In genomic region chr9:93315118-93315517, GRCh38 we compare ENCODE assay signal across 18 cellular contexts.
"Had no signal": no experiment of that assay in that cellular context is flagged by ENCODE, and none has a peak within 500 bp of the region (broad histone marks: within the 10 kb centered on the region; RNA-seq: fewer than 3 reads in every experiment).

No MANE protein-coding gene starts in this region.

- H3K27ac Mint-ChIP-seq: stimulated activated naive B cell treated with anti-CD40 and anti-IgM and Interleukin-4, amounts not matched to agents 10 μg/mL and 1 μg/mL and 100 μg/mL, for 72 hours; stimulated activated naive CD8-positive, alpha-beta T cell treated with anti-CD3 and anti-CD28 coated beads, Interleukin-15, amount 100 ng/mL, for 72 hours had no signal

- ATAC-seq: left colon; left ventricle myocardium superior; psoas muscle; right lobe of liver; stimulated activated naive B cell treated with anti-CD40 and anti-IgM and Interleukin-4, amounts not matched to agents 10 μg/mL and 1 μg/mL and 100 μg/mL, for 72 hours; stimulated activated naive CD8-positive, alpha-beta T cell treated with anti-CD3 and anti-CD28 coated beads, Interleukin-15, amount 100 ng/mL, for 72 hours had no signal

- H3K4me1 Mint-ChIP-seq: stimulated activated naive B cell treated with anti-CD40 and anti-IgM and Interleukin-4, amounts not matched to agents 10 μg/mL and 1 μg/mL and 100 μg/mL, for 72 hours had no signal

- H3K4me3 ChIP-seq: hepatocyte, lung, psoas muscle, right lobe of liver, testis, tibial nerve had no signal

- H3K27ac ChIP-seq: hepatocyte, neutrophil, psoas muscle, right lobe of liver, testis, tibial nerve had no signal

- H3K9me3 Mint-ChIP-seq: stimulated activated naive B cell treated with anti-CD40 and anti-IgM and Interleukin-4, amounts not matched to agents 10 μg/mL and 1 μg/mL and 100 μg/mL, for 72 hours; stimulated activated naive CD8-positive, alpha-beta T cell treated with anti-CD3 and anti-CD28 coated beads, Interleukin-15, amount 100 ng/mL, for 72 hours had no signal

- DNase-seq: dermis blood vessel endothelial cell; effector CD4-positive, alpha-beta T cell; foreskin melanocyte; left colon; left ventricle myocardium superior; mesenchymal stem cell; midbrain; psoas muscle; retina; right lobe of liver; stimulated activated CD4-positive, alpha-beta T cell treated with anti-CD3 and anti-CD28 coated beads, Interleukin-4, amount 100 ng/mL, for 1 hour; stimulated activated naive B cell treated with anti-CD40 and anti-IgM and Interleukin-4, amounts not matched to agents 10 μg/mL and 1 μg/mL and 100 μg/mL, for 72 hours; stimulated activated naive CD8-positive, alpha-beta T cell treated with anti-CD3 and anti-CD28 coated beads, Interleukin-15, amount 100 ng/mL, for 72 hours; testis had no signal

- H3K36me3 Mint-ChIP-seq: stimulated activated naive B cell treated with anti-CD40 and anti-IgM and Interleukin-4, amounts not matched to agents 10 μg/mL and 1 μg/mL and 100 μg/mL, for 72 hours had no signal

- H3K4me3 Mint-ChIP-seq: stimulated activated naive B cell treated with anti-CD40 and anti-IgM and Interleukin-4, amounts not matched to agents 10 μg/mL and 1 μg/mL and 100 μg/mL, for 72 hours; stimulated activated naive CD8-positive, alpha-beta T cell treated with anti-CD3 and anti-CD28 coated beads, Interleukin-15, amount 100 ng/mL, for 72 hours had no signal
